ENCODE assay signal across 8 cellular contexts in genomic region chr13:23889598-23890224, GRCh38. TPM values are rescaled to one million over a fixed set of nuclear protein-coding genes. Genes with fewer than 3 reads are reported as not detected.
A peak's percentile ranks its signal among the peaks of the same experiment; 100 is the strongest.
DNase-seq lines count a peak whose midpoint lies in the region; TF ChIP-seq lines count a peak whose summit lies in the region.

No MANE protein-coding gene starts in this region.

- peak overlapping the region; percentile 59 for H2AFZ ChIP-seq in neural progenitor cell (replicated peaks)

- H3K27me3 Mint-ChIP-seq in neural progenitor cell (ENCODE audit: insufficient read depth, low read depth), result no peaks in the 10 kb centered on the region

- no peaks in the 10 kb centered on the region for H3K9me3 ChIP-seq in neural progenitor cell (ENCODE audit: low read depth)

- TF ChIP-seq CTCF in dorsolateral prefrontal cortex (IDR thresholded peaks at IDR 0.05 in 54 of 56, conservative IDR thresholded peaks at IDR 0.05 in 2 of 56; ENCODE audit: low read depth in 1 of 56, partially characterized antibody in 56 of 56) (peak in 8 of 56 donors; percentile 2 to 27 (median 12)), neural progenitor cell (IDR thresholded peaks at IDR 0.05) (no peak)

- DNase-seq in SKM-1 treated with dmso at 0.1 percent for 144 hours (lab: John Stamatoyannopoulos, UW; ENCODE audit: unreplicated experiment), result peak; percentile 12
- DNase-seq in SKM-1 (lab: John Stamatoyannopoulos, UW; ENCODE audit: unreplicated experiment), result no peak
- peak; percentile 26 for DNase-seq in HCEC 1CT
- peak; percentile 74 for DNase-seq in NCI-H82 treated with DMSO at 0.1 percent for 48 hours (lab: John Stamatoyannopoulos, UW; ENCODE audit: unreplicated experiment)
- no peak for DNase-seq in dorsolateral prefrontal cortex
- DNase-seq in neural progenitor cell (ENCODE audit: low spot score), result peak; percentile 46
- no peak for DNase-seq in G401 (ENCODE audit: low spot score)
- DNase-seq in NCI-H2029 (lab: John Stamatoyannopoulos, UW), result no peak

- no peaks in the 10 kb centered on the region for H4K20me1 ChIP-seq in neural progenitor cell (ENCODE audit: low read depth)

- peaks cover 3% of the 10 kb centered on the region for H3K36me3 Mint-ChIP-seq in neural progenitor cell

- peak overlapping the region; percentile 90 for H3K4me3 Mint-ChIP-seq in neural progenitor cell

- H3K27me3 ChIP-seq in dorsolateral prefrontal cortex (no peaks in the 10 kb centered on the region), neural progenitor cell (no peaks in the 10 kb centered on the region)

- H3K79me2 ChIP-seq in neural progenitor cell (ENCODE audit: low read depth), result peaks cover 17% of the 10 kb centered on the region

- in situ Hi-C loops in G401 (cut with HindIII; ENCODE audit: low sequenced_read_pairs), result no loop called here

- no peaks in the 10 kb centered on the region for H3K36me3 ChIP-seq in neural progenitor cell

- H3K27ac ChIP-seq in dorsolateral prefrontal cortex (peak overlapping the region in 53 of 59 donors; percentile 4 to 92 (median 71)), neural progenitor cell (no peak overlapping the region)

- H3K9me3 Mint-ChIP-seq in neural progenitor cell, result no peaks in the 10 kb centered on the region

- peaks cover 17% of the 10 kb centered on the region for H3F3A ChIP-seq in neural progenitor cell (ENCODE audit: low read depth)

- peak overlapping the region; percentile 72 for H3K4me2 ChIP-seq in neural progenitor cell

- peaks cover 15% of the 10 kb centered on the region for H3K4me1 ChIP-seq in neural progenitor cell

- peak overlapping the region; percentile 7 for H3K27ac Mint-ChIP-seq in neural progenitor cell

- no peak overlapping the region for H3K9ac ChIP-seq in neural progenitor cell

- peaks cover 23% of the 10 kb centered on the region for H3K4me1 Mint-ChIP-seq in neural progenitor cell

- intact Hi-C loops in dorsolateral prefrontal cortex (cut with DNase I), result loop anchor here (5.0 to 10.0 kb wide), 2 partner anchors 422 to 515 kb away; no protein-coding TSS in a partner anchor

- peak overlapping the region; percentile 55 to 99 (median 96) for H3K4me3 ChIP-seq in dorsolateral prefrontal cortex
- H3K4me3 ChIP-seq in neural progenitor cell, result peak overlapping the region; percentile 66

RNA-seq across cellular contexts. Expression of gene MIPEP, which starts 0.5 kb away (rescaled TPM):
- total RNA-seq in dorsolateral prefrontal cortex, result 10 to 100 TPM in 111 of 120 experiments, 1 to 10 TPM in 9; 8.6 to 21.4 (median 12.6) TPM
- total RNA-seq in neural progenitor cell (ENCODE audit: low replicate concordance), result 19.5 and 22.8 TPM in 2 replicates
- 27.2 and 37.4 TPM in 2 replicates for total RNA-seq in G401 (2014; rRNA removed; shearing (Covaris generic))

RNA-seq across cellular contexts. Expression of gene C1QTNF9B, which starts 7.6 kb away (rescaled TPM):
- total RNA-seq in dorsolateral prefrontal cortex (1 to 10 TPM in 20 of 120 experiments, under 1 TPM in 38, not detected in 62; 0.20 to 3.1 (median 0.80) TPM), neural progenitor cell (ENCODE audit: low replicate concordance) (not detected in 2 replicates)
- not detected in 2 replicates for total RNA-seq in G401 (2014; rRNA removed; shearing (Covaris generic))

Comparison
In these comparisons a context has a peak if more than half of its experiments do, and no peak if none do; other contexts are left out.
1. DNase-seq: peak in SKM-1 treated with dmso at 0.1 percent for 144 hours (single experiment), HCEC 1CT (single experiment), NCI-H82 treated with DMSO at 0.1 percent for 48 hours (single experiment) and neural progenitor cell (single experiment); none in SKM-1 (single experiment), dorsolateral prefrontal cortex (0 of 10), G401 (single experiment) and NCI-H2029 (single experiment).